ENCODE assay signal across 1 cellular context in genomic region chr15:95247068-95247984, GRCh38.
A peak's percentile ranks its signal among the peaks of the same experiment; 100 is the strongest.
TF ChIP-seq lines count a peak whose summit lies in the region.

No MANE protein-coding gene starts in this region.

TF ChIP-seq in K562, 482 proteins besides CTCF, POLR2A, EP300 and RAD21 (continued from another document):
- TF ChIP-seq SMARCE1 (IDR thresholded peaks at IDR 0.05) = peak; percentile 74; the same call in 1 of the 2 replicates
- TF ChIP-seq GTF2A2 (tag; IDR thresholded peaks at IDR 0.05) = no peak
- TF ChIP-seq NR2F6 (CRISPR knock-in tag; IDR thresholded peaks at IDR 0.05) = no peak
- TF ChIP-seq MLLT1 (IDR thresholded peaks at IDR 0.05) = no peak
- TF ChIP-seq SMARCC2 (IDR thresholded peaks at IDR 0.05; ENCODE audit: low read depth) = peak; percentile 69; the same call in 1 of the 2 replicates
- peak in 1 of 2 experiments; percentile 67; a peak in 1 of 4 replicates for TF ChIP-seq RCOR1 (IDR thresholded peaks at IDR 0.05; ENCODE audit: borderline replicate concordance in 1 of 2, low read depth in 2 of 2, low read length in 2 of 2)
- TF ChIP-seq MXI1 (IDR thresholded peaks at IDR 0.05; ENCODE audit: low read depth, low read length) = no peak
- no peak for TF ChIP-seq SRF (CRISPR knock-in tag; IDR thresholded peaks at IDR 0.05)
- TF ChIP-seq NFYB (IDR thresholded peaks at IDR 0.05; ENCODE audit: extremely low read depth, insufficient read length) = peak; percentile 74
- TF ChIP-seq MAFK (IDR thresholded peaks at IDR 0.05; ENCODE audit: low read length) = peak; percentile 69
- 0 out of 2 replicates have a peak, but pooled peaks have one; percentile 16 for TF ChIP-seq CREM (IDR thresholded peaks at IDR 0.05; ENCODE audit: low read depth)
- TF ChIP-seq ZNF444 (CRISPR knock-in tag; IDR thresholded peaks at IDR 0.05) = no peak
- peak; percentile 90 for TF ChIP-seq MAFG (tag; conservative IDR thresholded peaks at IDR 0.05)
- no peak for TF ChIP-seq ZNF175 (CRISPR knock-in tag; IDR thresholded peaks at IDR 0.05; ENCODE audit: low read depth)
- TF ChIP-seq FOXP1 (CRISPR knock-in tag; IDR thresholded peaks at IDR 0.05) = peak; percentile 86; the same call in 1 of the 2 replicates
- TF ChIP-seq FUS (optimal IDR thresholded peaks at IDR 0.05; ENCODE audit: low read depth, low read length) = no peak
- TF ChIP-seq FOSL1 (tag; conservative IDR thresholded peaks at IDR 0.05) = peak; percentile 98
- no peak for TF ChIP-seq ILF3 (IDR thresholded peaks at IDR 0.05; ENCODE audit: borderline replicate concordance)
- TF ChIP-seq CBFA2T3 (IDR thresholded peaks at IDR 0.05) = peak; percentile 22; the same call in 1 of the 2 replicates
- TF ChIP-seq MTA3 (IDR thresholded peaks at IDR 0.05; ENCODE audit: borderline replicate concordance) = no peak
- TF ChIP-seq EHMT2 (IDR thresholded peaks at IDR 0.05) = peak; percentile 91
- peak; percentile 78; the same call in 1 of the 2 replicates for TF ChIP-seq SMARCA4 (IDR thresholded peaks at IDR 0.05)
- TF ChIP-seq CHAMP1 (IDR thresholded peaks at IDR 0.05) = peak; percentile 73; the same call in 1 of the 2 replicates
- TF ChIP-seq PCBP1 (IDR thresholded peaks at IDR 0.05; ENCODE audit: low read depth, low read length, poor library complexity, severe bottlenecking) = no peak
- no peak for TF ChIP-seq MLX (CRISPR knock-in tag; conservative IDR thresholded peaks at IDR 0.05)
- TF ChIP-seq VEZF1 (CRISPR knock-in tag; IDR thresholded peaks at IDR 0.05) = no peak; the same call in 1 of the 2 replicates
- no peak for TF ChIP-seq ZNF384 (IDR thresholded peaks at IDR 0.05; ENCODE audit: low read depth, low read length)
- TF ChIP-seq MAFF (IDR thresholded peaks at IDR 0.05; ENCODE audit: low read length) = peak; percentile 78; the same call in 1 of the 2 replicates
